Comparison of ENCODE assay signal across 13 cellular contexts in the genomic region with DNA sequence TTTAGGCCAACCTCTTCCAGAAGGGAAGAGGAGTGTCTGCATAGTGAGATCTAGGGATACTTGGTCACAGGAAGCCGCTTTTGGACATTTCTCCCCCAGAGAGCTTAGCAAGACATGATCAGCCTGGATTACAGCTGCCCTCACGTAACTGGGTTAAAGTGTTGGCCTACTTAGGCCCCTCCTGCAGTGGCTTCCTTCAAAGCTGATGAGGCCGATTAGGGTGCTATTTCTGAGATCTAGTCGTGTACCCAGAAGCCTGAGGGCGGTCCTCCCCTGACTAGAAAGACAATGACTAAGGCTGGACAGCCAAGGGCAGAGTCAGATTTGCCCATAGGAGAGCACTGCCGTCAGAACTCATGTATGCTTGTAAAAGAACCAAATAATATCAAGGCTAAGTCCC.
DNase-seq lines count a peak whose midpoint lies in the region; ATAC-seq and TF ChIP-seq lines count a peak whose summit lies in the region.
"Had no signal": no experiment of that assay in that cellular context is flagged by ENCODE, and none has a peak within 500 bp of the region (broad histone marks: within the 10 kb centered on the region; RNA-seq: fewer than 3 reads in every experiment).

No MANE protein-coding gene starts in this region.

- H3K27ac ChIP-seq in WERI-Rb-1, result no peak overlapping the region
- peak overlapping the region; percentile 21 for H3K27ac ChIP-seq in mesenchymal stem cell (ENCODE audit: low read length, poor library complexity, severe bottlenecking)

- H4K8ac ChIP-seq in mesenchymal stem cell (ENCODE audit: low read length), result no peak overlapping the region

- H3K9ac ChIP-seq in mesenchymal stem cell (ENCODE audit: low read length), result no peak overlapping the region

- H3K4me2 ChIP-seq in mesenchymal stem cell (ENCODE audit: low read length, poor library complexity, severe bottlenecking), result no peak overlapping the region

- H3K4me3 ChIP-seq in WERI-Rb-1 (ENCODE audit: low read depth, low read length) (no peak overlapping the region), mesenchymal stem cell (ENCODE audit: insufficient read depth in 1 of 2, low read depth in 1 of 2, low read length in 2 of 2) (no peak overlapping the region)

- H2AFZ ChIP-seq in mesenchymal stem cell (ENCODE audit: low read depth, low read length), result no peak overlapping the region

- H3K23ac ChIP-seq in mesenchymal stem cell (ENCODE audit: low read length in 2 of 2), result peak overlapping the region in 1 of 2 experiments; percentile 72

- 84% methylated on average over 6 of the region's 6 CpGs for WGBS in mesenchymal stem cell

- TF ChIP-seq CTCF in WERI-Rb-1 (IDR thresholded peaks at IDR 0.05; ENCODE audit: low read depth, low read length) (no peak), GM10266 (IDR thresholded peaks at IDR 0.05; ENCODE audit: control insufficient read depth, insufficient read depth, low read depth, missing control alignments) (no peak)

- H3K9me3 ChIP-seq in WERI-Rb-1 (ENCODE audit: severe bottlenecking), result no peaks in the 10 kb centered on the region
- peaks cover 4% of the 10 kb centered on the region for H3K9me3 ChIP-seq in mesenchymal stem cell (ENCODE audit: control insufficient read depth, low read length)

- H2BK15ac ChIP-seq in mesenchymal stem cell (ENCODE audit: low read depth, poor library complexity, severe bottlenecking), result no peak overlapping the region

- DNase-seq in EL (peak; percentile 17), NCI-H82 treated with DMSO at 0.1 percent for 48 hours (lab: John Stamatoyannopoulos, UW; ENCODE audit: unreplicated experiment) (peak; percentile 71), WERI-Rb-1 (peak; percentile 68), mesenchymal stem cell (no peak), NCI-H510A treated with DMSO at 0.1 percent for 48 hours (lab: John Stamatoyannopoulos, UW) (no peak), GM10266 (ENCODE audit: extremely low spot score) (no peak), iPS-NIHi7 (ENCODE audit: extremely low spot score) (no peak)
- DNase-seq: ACHN; CD4-positive, alpha-beta memory T cell; NCI-H146; NCI-H345; Right ventricle myocardium superior had no signal

- peak overlapping the region in 1 of 2 experiments; percentile 53 for H3K4ac ChIP-seq in mesenchymal stem cell (ENCODE audit: low read depth in 1 of 2, low read length in 2 of 2)

- no peak overlapping the region for H4K91ac ChIP-seq in mesenchymal stem cell (ENCODE audit: low read length)

- H3K27me3 ChIP-seq in WERI-Rb-1 (ENCODE audit: insufficient read depth, low read depth, severe bottlenecking) (no peaks in the 10 kb centered on the region), mesenchymal stem cell (ENCODE audit: control insufficient read depth in 1 of 2, insufficient read depth in 1 of 2, low read length in 2 of 2) (peaks cover 0 to 20% of the 10 kb centered on the region in 2 experiments)

- H2BK120ac ChIP-seq in mesenchymal stem cell (ENCODE audit: low read depth, low read length), result no peak overlapping the region

- H3K79me1 ChIP-seq in mesenchymal stem cell (replicated peaks; ENCODE audit: low read length, poor library complexity, severe bottlenecking), result peaks cover 10% of the 10 kb centered on the region

- H3K36me3 ChIP-seq in WERI-Rb-1 (peaks cover 4% of the 10 kb centered on the region), mesenchymal stem cell (ENCODE audit: control insufficient read depth in 1 of 2, insufficient read depth in 2 of 2, low read depth in 1 of 2, low read length in 2 of 2) (no peaks in the 10 kb centered on the region)

- peak overlapping the region; percentile 38 for H2AK5ac ChIP-seq in mesenchymal stem cell (ENCODE audit: low read length, severe bottlenecking)

- peak overlapping the region in 1 of 2 experiments; percentile 57 for H2BK12ac ChIP-seq in mesenchymal stem cell (ENCODE audit: low read length in 2 of 2)

- H3K4me1 ChIP-seq in mesenchymal stem cell (ENCODE audit: control insufficient read depth, insufficient read depth, low read depth, low read length), result peaks cover 26% of the 10 kb centered on the region

- no peak for ATAC-seq in GM21423 (IDR thresholded peaks at IDR 0.05; ENCODE audit: unreplicated experiment)

- no peak overlapping the region for H2BK5ac ChIP-seq in mesenchymal stem cell (ENCODE audit: low read depth, low read length, poor library complexity, severe bottlenecking)

- no peak overlapping the region for H3K14ac ChIP-seq in mesenchymal stem cell (ENCODE audit: low read length in 2 of 2)

- peak overlapping the region in 1 of 2 experiments; percentile 39 for H3K18ac ChIP-seq in mesenchymal stem cell (ENCODE audit: low read depth in 1 of 2, low read length in 2 of 2)

Comparison
In these comparisons a context has a peak if more than half of its experiments do, and no peak if none do; other contexts are left out.
1. DNase-seq: peak in EL (single experiment), NCI-H82 treated with DMSO at 0.1 percent for 48 hours (single experiment) and WERI-Rb-1 (single experiment); none in mesenchymal stem cell (single experiment), NCI-H510A treated with DMSO at 0.1 percent for 48 hours (single experiment), GM10266 (single experiment) and iPS-NIHi7 (single experiment).